Comparison of ENCODE assay signal across 27 cellular contexts in the genomic region with DNA sequence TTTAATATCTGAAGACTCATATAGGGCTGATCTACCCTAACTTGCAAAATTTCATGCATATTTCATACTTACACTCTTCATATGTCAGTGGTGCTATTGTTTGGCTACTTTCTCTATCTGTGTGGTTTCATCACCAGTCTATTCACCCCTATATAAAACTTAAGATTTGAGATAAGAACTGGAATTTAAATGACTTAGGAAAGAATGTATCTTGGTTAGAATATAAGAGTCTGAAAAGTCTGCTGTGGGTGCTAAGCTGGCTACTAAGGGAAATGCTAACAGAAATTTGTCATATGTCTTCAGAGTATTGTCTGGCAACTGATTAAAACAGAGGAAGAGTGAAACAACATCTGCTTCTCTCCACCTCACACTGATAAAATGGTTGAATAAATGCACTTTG.
"Had no signal": no experiment of that assay in that cellular context is flagged by ENCODE, and none has a peak within 500 bp of the region (broad histone marks: within the 10 kb centered on the region; RNA-seq: fewer than 3 reads in every experiment).

No MANE protein-coding gene starts in this region.

- H3K36me3 ChIP-seq: MG63, SJSA1 had no signal

- H3K4me1 ChIP-seq: SJSA1 had no signal

- H3K4me3 Mint-ChIP-seq: activated B cell treated with CpG ODN at 0.5 μM for 24 hours; activated CD4-positive, alpha-beta T cell treated with anti-CD3 and anti-CD28 coated beads, Interleukin-2, amount 10 ng/mL, durations not matched to agents 24 days and 14 days; activated naive CD4-positive, alpha-beta T cell treated with anti-CD3 and anti-CD28 coated beads for 36 hours; activated naive CD8-positive, alpha-beta T cell; activated T-helper 17 cell treated with anti-CD3 and anti-CD28 coated beads, Interleukin-2, amount 50 U/mL, for 72 hours; T-helper 1 cell treated with Interleukin-12 subunit alpha and Interleukin-12 subunit beta and Interleukin-4 antibody, amounts not matched to agents 30 μg/mL and 1 μg/mL, for 36 hours had no signal

- DNase-seq: activated B cell treated with CpG ODN at 0.5 μM for 24 hours; activated CD4-positive, alpha-beta T cell treated with anti-CD3 and anti-CD28 coated beads for 1 hour; activated CD4-positive, alpha-beta T cell treated with anti-CD3 and anti-CD28 coated beads, Interleukin-2, amount 10 ng/mL, durations not matched to agents 24 days and 14 days; activated CD4-positive, alpha-beta T cell treated with anti-CD3 and anti-CD28 coated beads, Interleukin-2, amount 50 U/mL, for 48 hours; activated CD8-positive, alpha-beta memory T cell treated with anti-CD3 and anti-CD28 coated beads for 24 hours; activated gamma-delta T cell; activated naive CD4-positive, alpha-beta T cell treated with anti-CD3 and anti-CD28 coated beads for 36 hours; activated T-cell treated with anti-CD3 and anti-CD28 coated beads, Interleukin-2, amount 50 U/mL, for 48 hours; anterior cingulate cortex; central memory CD4-positive, alpha-beta T cell; MG63; MV-4-11; NCI-H1092 treated with DMSO at 0.1 percent for 48 hours; NCI-H1417 treated with DMSO at 0.1 percent for 48 hours; NCI-H1694; NCI-H2029; NCI-H2107; NCI-H510A treated with DMSO at 0.1 percent for 48 hours; NCI-H69; PC-3; SHP77; SW 1271 had no signal

- H3K36me3 Mint-ChIP-seq: activated naive CD8-positive, alpha-beta T cell had no signal

- H3K27ac ChIP-seq: SJSA1 had no signal

- H3K9me3 ChIP-seq: MG63, SJSA1 had no signal

- H3K27ac Mint-ChIP-seq: activated B cell treated with CpG ODN at 0.5 μM for 24 hours; activated CD4-positive, alpha-beta T cell treated with anti-CD3 and anti-CD28 coated beads, Interleukin-2, amount 10 ng/mL, durations not matched to agents 24 days and 14 days; activated naive CD4-positive, alpha-beta T cell treated with anti-CD3 and anti-CD28 coated beads for 36 hours; activated naive CD8-positive, alpha-beta T cell; activated T-helper 17 cell treated with anti-CD3 and anti-CD28 coated beads, Interleukin-2, amount 50 U/mL, for 72 hours; T-helper 1 cell treated with Interleukin-12 subunit alpha and Interleukin-12 subunit beta and Interleukin-4 antibody, amounts not matched to agents 30 μg/mL and 1 μg/mL, for 36 hours had no signal

- H3K27me3 ChIP-seq: MG63 had no signal

- H3K4me1 Mint-ChIP-seq: activated B cell treated with CpG ODN at 0.5 μM for 24 hours; activated CD4-positive, alpha-beta T cell treated with anti-CD3 and anti-CD28 coated beads, Interleukin-2, amount 10 ng/mL, durations not matched to agents 24 days and 14 days; activated T-helper 17 cell treated with anti-CD3 and anti-CD28 coated beads, Interleukin-2, amount 50 U/mL, for 72 hours had no signal

- H3K9me3 Mint-ChIP-seq: activated B cell treated with CpG ODN at 0.5 μM for 24 hours; activated CD4-positive, alpha-beta T cell treated with anti-CD3 and anti-CD28 coated beads, Interleukin-2, amount 10 ng/mL, durations not matched to agents 24 days and 14 days; activated naive CD4-positive, alpha-beta T cell treated with anti-CD3 and anti-CD28 coated beads for 36 hours; activated T-helper 17 cell treated with anti-CD3 and anti-CD28 coated beads, Interleukin-2, amount 50 U/mL, for 72 hours; T-helper 1 cell treated with Interleukin-12 subunit alpha and Interleukin-12 subunit beta and Interleukin-4 antibody, amounts not matched to agents 30 μg/mL and 1 μg/mL, for 36 hours had no signal

- H3K4me3 ChIP-seq: MG63, SJSA1 had no signal

- H3K27me3 Mint-ChIP-seq: activated naive CD8-positive, alpha-beta T cell had no signal

- ATAC-seq: activated T-helper 17 cell treated with anti-CD3 and anti-CD28 coated beads, Interleukin-2, amount 50 U/mL, for 72 hours; PC-3; SK-N-SH treated with all-trans-retinoic acid at 6 μM for 48 hours had no signal
